28 cellular contexts compared by ENCODE assay signal in the genomic region with DNA sequence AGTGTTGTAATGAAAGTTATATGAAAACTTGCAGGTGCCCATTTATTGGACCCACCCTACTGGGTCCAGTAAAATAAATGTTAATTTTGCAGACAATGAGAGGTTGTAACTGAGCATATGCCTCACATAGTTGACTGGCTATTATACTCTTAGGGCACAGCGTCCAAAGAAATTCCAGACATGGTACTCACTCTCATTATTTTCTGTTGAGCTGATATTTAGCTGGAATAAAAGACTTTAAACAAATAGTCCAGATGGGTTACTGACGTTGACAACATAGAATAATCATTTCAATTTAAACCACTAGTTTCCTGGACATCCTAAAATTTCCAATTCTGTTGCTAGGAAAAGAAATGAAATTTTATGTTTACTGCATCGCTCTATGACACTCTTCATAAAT.
"Had no signal": no experiment of that assay in that cellular context is flagged by ENCODE, and none has a peak within 500 bp of the region (broad histone marks: within the 10 kb centered on the region; RNA-seq: fewer than 3 reads in every experiment).

No MANE protein-coding gene starts in this region.

- ATAC-seq: heart right ventricle; left colon; left lung; lower lobe of right lung; naive thymus-derived CD8-positive, alpha-beta T cell; pancreas; right cardiac atrium; sciatic nerve; stimulated activated memory B cell treated with anti-CD40 and anti-IgM and Interleukin-4, amounts not matched to agents 10 μg/mL and 1 μg/mL and 100 μg/mL, for 72 hours; stimulated activated naive CD8-positive, alpha-beta T cell treated with anti-CD3 and anti-CD28 coated beads, Interleukin-15, amount 100 ng/mL, for 72 hours had no signal

- H3K27ac Mint-ChIP-seq: naive thymus-derived CD8-positive, alpha-beta T cell; nephron progenitor cell; neural progenitor cell; stimulated activated memory B cell treated with anti-CD40 and anti-IgM and Interleukin-4, amounts not matched to agents 10 μg/mL and 1 μg/mL and 100 μg/mL, for 72 hours; stimulated activated naive CD8-positive, alpha-beta T cell treated with anti-CD3 and anti-CD28 coated beads, Interleukin-15, amount 100 ng/mL, for 72 hours had no signal

- H3K9me3 ChIP-seq: left lung, lower lobe of right lung, pancreas, prostate gland, spleen, tibial nerve, upper lobe of left lung, vagina had no signal

- H3K4me3 Mint-ChIP-seq: naive thymus-derived CD8-positive, alpha-beta T cell; nephron progenitor cell; neural progenitor cell; stimulated activated memory B cell treated with anti-CD40 and anti-IgM and Interleukin-4, amounts not matched to agents 10 μg/mL and 1 μg/mL and 100 μg/mL, for 72 hours; stimulated activated naive CD8-positive, alpha-beta T cell treated with anti-CD3 and anti-CD28 coated beads, Interleukin-15, amount 100 ng/mL, for 72 hours had no signal

- H3K36me3 ChIP-seq: heart right ventricle, left lung, lower lobe of right lung, neural progenitor cell, pancreas, prostate gland, spleen, tibial nerve, upper lobe of left lung, vagina had no signal

- H3K4me1 Mint-ChIP-seq: stimulated activated naive CD8-positive, alpha-beta T cell treated with anti-CD3 and anti-CD28 coated beads, Interleukin-15, amount 100 ng/mL, for 72 hours had no signal

- H3K79me2 ChIP-seq: hepatocyte had no signal

- FAIRE-seq: keratinocyte, pancreas, small intestine had no signal

- H3K4me3 ChIP-seq: heart right ventricle, hepatocyte, left lung, lower lobe of right lung, neural progenitor cell, pancreas, prostate gland, spleen, tibial nerve, upper lobe of left lung, vagina had no signal

- H3K36me3 Mint-ChIP-seq: naive thymus-derived CD8-positive, alpha-beta T cell; neural progenitor cell; stimulated activated memory B cell treated with anti-CD40 and anti-IgM and Interleukin-4, amounts not matched to agents 10 μg/mL and 1 μg/mL and 100 μg/mL, for 72 hours had no signal

- DNase-seq: heart right ventricle; left colon; left lung; lower lobe of right lung; mammary epithelial cell; mesenchymal stem cell; naive thymus-derived CD8-positive, alpha-beta T cell; nephron progenitor cell; pancreas; posterior cingulate gyrus; retina; right cardiac atrium; small intestine; spleen; stimulated activated CD4-positive, alpha-beta T cell treated with anti-CD3 and anti-CD28 coated beads, Interleukin-4, amount 100 ng/mL, for 4 hours; stimulated activated CD8-positive, alpha-beta memory T cell treated with anti-CD3 and anti-CD28 coated beads, Interleukin-4, amount 100 ng/mL, for 48 hours; stimulated activated naive CD4-positive, alpha-beta T cell treated with Interleukin-2 at 50 U/mL for 16 hours; stimulated activated naive CD8-positive, alpha-beta T cell treated with anti-CD3 and anti-CD28 coated beads, Interleukin-15, amount 100 ng/mL, for 72 hours; substantia nigra; upper lobe of left lung had no signal

- H3K27me3 Mint-ChIP-seq: naive thymus-derived CD8-positive, alpha-beta T cell; stimulated activated memory B cell treated with anti-CD40 and anti-IgM and Interleukin-4, amounts not matched to agents 10 μg/mL and 1 μg/mL and 100 μg/mL, for 72 hours; stimulated activated naive CD8-positive, alpha-beta T cell treated with anti-CD3 and anti-CD28 coated beads, Interleukin-15, amount 100 ng/mL, for 72 hours had no signal

- H3K27ac ChIP-seq: heart right ventricle, hepatocyte, left lung, lower lobe of right lung, neural progenitor cell, pancreas, prostate gland, spleen, tibial nerve, upper lobe of left lung, vagina had no signal

- H2AFZ ChIP-seq: hepatocyte, neural progenitor cell had no signal

- H3K27me3 ChIP-seq: hepatocyte, left lung, neural progenitor cell, pancreas, spleen, tibial nerve, upper lobe of left lung, vagina had no signal

- H3K4me2 ChIP-seq: hepatocyte, neural progenitor cell had no signal

- H3K9ac ChIP-seq: neural progenitor cell had no signal

- H3K9me3 Mint-ChIP-seq: naive thymus-derived CD8-positive, alpha-beta T cell; nephron progenitor cell; stimulated activated memory B cell treated with anti-CD40 and anti-IgM and Interleukin-4, amounts not matched to agents 10 μg/mL and 1 μg/mL and 100 μg/mL, for 72 hours; stimulated activated naive CD8-positive, alpha-beta T cell treated with anti-CD3 and anti-CD28 coated beads, Interleukin-15, amount 100 ng/mL, for 72 hours had no signal

- H3K4me1 ChIP-seq: left lung, pancreas, prostate gland, upper lobe of left lung, vagina had no signal
